In genomic region chr9:91865041-91865440, GRCh38 we compare ENCODE assay signal across 24 cellular contexts.
DNase-seq lines count a peak whose midpoint lies in the region; ATAC-seq, FAIRE-seq and TF ChIP-seq lines count a peak whose summit lies in the region.
"Had no signal": no experiment of that assay in that cellular context is flagged by ENCODE, and none has a peak within 500 bp of the region (broad histone marks: within the 10 kb centered on the region; RNA-seq: fewer than 3 reads in every experiment).

No MANE protein-coding gene starts in this region.

- CTCF ChIA-PET in A673 (lab: Charles Lee) = no interaction called here
- CTCF ChIA-PET in K562 (lab: Yijun Ruan, JAX; ENCODE audit: low intra/inter-chr PET ratio) = no interaction called here

- H3K9ac ChIP-seq in DND-41 (ENCODE audit: low read depth, low read length) = no peak overlapping the region
- no peak overlapping the region for H3K9ac ChIP-seq in K562 (ENCODE audit: insufficient read depth in 1 of 2, low read depth in 2 of 2, low read length in 2 of 2)

- no peaks in the 10 kb centered on the region for H3K9me3 Mint-ChIP-seq in nephron
- H3K9me3 Mint-ChIP-seq: activated CD4-positive, alpha-beta T cell treated with anti-CD3 and anti-CD28 coated beads, Interleukin-2, amount 10 ng/mL, durations not matched to agents 24 days and 14 days; activated T-cell treated with anti-CD3 and anti-CD28 coated beads, Interleukin-2, amount 50 U/mL, for 72 hours; stimulated activated naive CD8-positive, alpha-beta T cell treated with anti-CD3 and anti-CD28 coated beads, Interleukin-15, Interleukin-2, amounts not matched to agents 100 ng/mL and 50 ng/mL, for 24 hours; T-helper 2 cell treated with Interferon-gamma antibody and Interleukin-4, amounts not matched to agents 5 μg/mL and 100 μg/mL, for 36 hours had no signal

- in situ Hi-C loops in K562 (cut with MboI) = no loop called here

- no peak for TF ChIP-seq CTCF in A673 (conservative IDR thresholded peaks at IDR 0.05; ENCODE audit: low read depth, low read length)
- no peak for TF ChIP-seq CTCF in DND-41 (IDR thresholded peaks at IDR 0.05; ENCODE audit: borderline replicate concordance, extremely low read depth, low read length, poor library complexity, severe bottlenecking)
- no peak for TF ChIP-seq CTCF in K562 (IDR thresholded peaks at IDR 0.05 in 2 of 3, conservative IDR thresholded peaks at IDR 0.05 in 1 of 3; ENCODE audit: insufficient read depth in 2 of 3, low read depth in 1 of 3, low read length in 3 of 3)
- TF ChIP-seq CTCF in nephron (IDR thresholded peaks at IDR 0.05; ENCODE audit: unreplicated experiment in 3 of 3) = no peak

- H3K4me3 Mint-ChIP-seq in nephron = peak overlapping the region in 2 of 3 experiments; percentile 4 to 37
- H3K4me3 Mint-ChIP-seq: activated CD4-positive, alpha-beta T cell treated with anti-CD3 and anti-CD28 coated beads, Interleukin-2, amount 10 ng/mL, durations not matched to agents 24 days and 14 days; activated T-cell treated with anti-CD3 and anti-CD28 coated beads, Interleukin-2, amount 50 U/mL, for 72 hours; central memory CD8-positive, alpha-beta T cell; naive B cell; stimulated activated naive CD8-positive, alpha-beta T cell treated with anti-CD3 and anti-CD28 coated beads, Interleukin-15, Interleukin-2, amounts not matched to agents 100 ng/mL and 50 ng/mL, for 24 hours; T-helper 2 cell treated with Interferon-gamma antibody and Interleukin-4, amounts not matched to agents 5 μg/mL and 100 μg/mL, for 36 hours had no signal

- peaks cover 4% of the 10 kb centered on the region for H3K36me3 Mint-ChIP-seq in nephron (ENCODE audit: low read depth)
- H3K36me3 Mint-ChIP-seq: naive B cell had no signal

- H4K20me1 ChIP-seq in DND-41 (ENCODE audit: insufficient read depth, low read length) = no peaks in the 10 kb centered on the region
- no peaks in the 10 kb centered on the region; the same call in 1 of the 2 replicates for H4K20me1 ChIP-seq in K562 (replicated peaks; ENCODE audit: control insufficient read depth, insufficient read depth, low read length)

- FAIRE-seq in K562 (lab: Jason Lieb, UNC) = no peak

- peak overlapping the region; percentile 16 for H3K27ac ChIP-seq in A673 (ENCODE audit: low read depth, low read length, poor library complexity, severe bottlenecking)
- no peak overlapping the region for H3K27ac ChIP-seq in DND-41 (ENCODE audit: low read length)
- no peak overlapping the region for H3K27ac ChIP-seq in K562 (ENCODE audit: extremely low read depth, low read depth, low read length)
- H3K27ac ChIP-seq: RWPE1, tibial artery had no signal

- BruUV-seq in A673 (replicated peaks; lab: Mats Ljungman, UMichigan) (no TSS peak), K562 (replicated peaks; lab: Mats Ljungman, UMichigan) (no TSS peak)

- H3K36me3 ChIP-seq in A673 (ENCODE audit: insufficient read depth, low read length, poor library complexity, severe bottlenecking) = no peaks in the 10 kb centered on the region
- H3K36me3 ChIP-seq in DND-41 (ENCODE audit: insufficient read depth, low read length) = no peaks in the 10 kb centered on the region
- H3K36me3 ChIP-seq in K562 (ENCODE audit: control insufficient read depth, insufficient read depth, low read length) = peaks cover 2% of the 10 kb centered on the region; the same call in 1 of the 3 replicates
- H3K36me3 ChIP-seq: tibial artery had no signal

- peak; percentile 62; the same call in 2 of the 3 replicates for ATAC-seq in DND-41 (ENCODE audit: insufficient read depth, low read depth)
- peak; percentile 64 for ATAC-seq in K562
- ATAC-seq in HG03175 (IDR thresholded peaks at IDR 0.05; ENCODE audit: unreplicated experiment) = no peak
- ATAC-seq: activated T-cell treated with anti-CD3 and anti-CD28 coated beads, Interleukin-2, amount 50 U/mL, for 72 hours had no signal

- TF ChIP-seq EP300 in K562 (IDR thresholded peaks at IDR 0.05; ENCODE audit: low read length) = no peak

- peaks cover 14% of the 10 kb centered on the region for H3K4me1 ChIP-seq in A673 (ENCODE audit: insufficient read depth, low read length, poor library complexity, severe bottlenecking)
- no peaks in the 10 kb centered on the region for H3K4me1 ChIP-seq in DND-41 (ENCODE audit: insufficient read depth, low read length)
- peaks cover 0 to 22% of the 10 kb centered on the region in 2 experiments; a peak in 2 of 5 replicates for H3K4me1 ChIP-seq in K562 (replicated peaks in 1 of 2; ENCODE audit: control insufficient read depth in 2 of 2, insufficient read depth in 2 of 2, low read length in 2 of 2)
- H3K4me1 ChIP-seq: tibial artery had no signal

- no peaks in the 10 kb centered on the region for H3K27me3 Mint-ChIP-seq in nephron (ENCODE audit: low read depth)

- peak overlapping the region; percentile 37 to 74 (median 62) for H3K27ac Mint-ChIP-seq in nephron
- H3K27ac Mint-ChIP-seq: activated CD4-positive, alpha-beta T cell treated with anti-CD3 and anti-CD28 coated beads, Interleukin-2, amount 10 ng/mL, durations not matched to agents 24 days and 14 days; activated T-cell treated with anti-CD3 and anti-CD28 coated beads, Interleukin-2, amount 50 U/mL, for 72 hours; naive B cell; stimulated activated naive CD8-positive, alpha-beta T cell treated with anti-CD3 and anti-CD28 coated beads, Interleukin-15, Interleukin-2, amounts not matched to agents 100 ng/mL and 50 ng/mL, for 24 hours; T-helper 2 cell treated with Interferon-gamma antibody and Interleukin-4, amounts not matched to agents 5 μg/mL and 100 μg/mL, for 36 hours had no signal

- no peak overlapping the region for H3K4me3 ChIP-seq in A673 (ENCODE audit: low read depth, low read length, poor library complexity, severe bottlenecking)
- no peak overlapping the region for H3K4me3 ChIP-seq in DND-41 (ENCODE audit: low read depth in 1 of 2, low read length in 2 of 2)
- no peak overlapping the region for H3K4me3 ChIP-seq in K562
- H3K4me3 ChIP-seq: tibial artery had no signal

- DNase-seq in A673 (ENCODE audit: low spot score) = peak; percentile 42
- DNase-seq in DND-41 = peak; percentile 7
- no peak for DNase-seq in K562 (ENCODE audit: extremely low read depth in 1 of 4, low spot score in 3 of 4)
- DNase-seq in anterior cingulate cortex (lab: John Stamatoyannopoulos, UW) = no peak
- no peak for DNase-seq in COR-L47 (lab: John Stamatoyannopoulos, UW)
- no peak for DNase-seq in C1 segment of cervical spinal cord (lab: John Stamatoyannopoulos, UW)
- DNase-seq: activated CD4-positive, alpha-beta T cell treated with anti-CD3 and anti-CD28 coated beads, Interleukin-2, amount 10 ng/mL, durations not matched to agents 24 days and 14 days; activated naive CD4-positive, alpha-beta T cell treated with Interleukin-2 at 50 U/mL for 16 hours; activated T-cell treated with anti-CD3 and anti-CD28 coated beads, Interleukin-2, amount 50 U/mL, for 72 hours; amygdala; dermis blood vessel endothelial cell; KG1; mesendoderm; naive B cell; NCI-H1436 treated with DMSO at 0.1 percent for 48 hours; NCI-H2171; NCI-H69; tibial artery had no signal

- H3K4me1 Mint-ChIP-seq in nephron = peaks cover 55% of the 10 kb centered on the region
- H3K4me1 Mint-ChIP-seq: activated CD4-positive, alpha-beta T cell treated with anti-CD3 and anti-CD28 coated beads, Interleukin-2, amount 10 ng/mL, durations not matched to agents 24 days and 14 days; central memory CD8-positive, alpha-beta T cell; naive B cell had no signal

- H3K9me1 ChIP-seq in K562 (ENCODE audit: control insufficient read depth, insufficient read depth, low read length) = no peaks in the 10 kb centered on the region

- POLR2A ChIA-PET in A673 (lab: Charles Lee; ENCODE audit: low non-redundant PET) (no interaction called here), K562 (lab: Yijun Ruan, JAX) (interaction anchor here (0.9 to 1.3 kb wide), 2 partner anchors 15 to 19 kb away, joined by 3 to 4 read pairs; no protein-coding TSS in a partner anchor)

- H3K79me2 ChIP-seq in DND-41 (ENCODE audit: insufficient read depth, low read length) (no peaks in the 10 kb centered on the region), K562 (ENCODE audit: control insufficient read depth, insufficient read depth, low read length) (peaks cover 60% of the 10 kb centered on the region)

- WGBS in K562 (ENCODE audit: insufficient coverage, low coverage, missing lambda C conversion rate) = 50% methylated on average over 5 of the region's 5 CpGs

- no peak overlapping the region for H2AFZ ChIP-seq in DND-41 (ENCODE audit: low read depth, low read length)
- H2AFZ ChIP-seq in K562 (ENCODE audit: low read depth, low read length) = no peak overlapping the region

- H3K4me2 ChIP-seq in DND-41 (ENCODE audit: insufficient read depth, low read length) = no peak overlapping the region
- H3K4me2 ChIP-seq in K562 (ENCODE audit: insufficient read depth, low read length) = no peak overlapping the region

- no peak for TF ChIP-seq RAD21 in K562 (CRISPR knock-in tag; conservative IDR thresholded peaks at IDR 0.05 in 1 of 2, IDR thresholded peaks at IDR 0.05 in 1 of 2)

- H3K9me3 ChIP-seq in A673 (ENCODE audit: low read depth, low read length, poor library complexity, severe bottlenecking) (no peaks in the 10 kb centered on the region), DND-41 (ENCODE audit: insufficient read depth, low read length, severe bottlenecking) (no peaks in the 10 kb centered on the region), K562 (replicated peaks; ENCODE audit: control insufficient read depth, insufficient read depth, low read depth, low read length) (no peaks in the 10 kb centered on the region)
- H3K9me3 ChIP-seq: tibial artery had no signal

- intact Hi-C loops in A673 (cut with micrococcal nuclease; ENCODE audit: unreplicated experiment) = no loop called here
- intact Hi-C loops in K562 (cut with micrococcal nuclease) = no loop called here

- H3K27me3 ChIP-seq in A673 (replicated peaks; ENCODE audit: insufficient read depth, low read depth, low read length, poor library complexity) = no peaks in the 10 kb centered on the region
- H3K27me3 ChIP-seq in DND-41 (ENCODE audit: insufficient read depth, low read length, poor library complexity) = peaks cover 2% of the 10 kb centered on the region
- H3K27me3 ChIP-seq in K562 (ENCODE audit: control insufficient read depth in 2 of 2, insufficient read depth in 2 of 2, low read length in 2 of 2) = no peaks in the 10 kb centered on the region
- H3K27me3 ChIP-seq: tibial artery had no signal

- TF ChIP-seq POLR2A in K562 (conservative IDR thresholded peaks at IDR 0.05) = no peak

TF ChIP-seq in K562, 482 proteins besides CTCF, POLR2A, EP300 and RAD21 (continues in another document):
- no peak for TF ChIP-seq MTA1 (IDR thresholded peaks at IDR 0.05; ENCODE audit: borderline replicate concordance)
- TF ChIP-seq ZBTB9 (CRISPR knock-in tag; IDR thresholded peaks at IDR 0.05) = no peak
- TF ChIP-seq TRIM24 (IDR thresholded peaks at IDR 0.05) = no peak
- no peak for TF ChIP-seq CBFB (CRISPR knock-in tag; IDR thresholded peaks at IDR 0.05)

Comparison
In these comparisons a context has a peak if more than half of its experiments do, and no peak if none do; other contexts are left out.
1. DNase-seq: peak in A673 (single experiment) and DND-41 (single experiment); none in K562 (0 of 4), anterior cingulate cortex (0 of 58), COR-L47 (single experiment) and C1 segment of cervical spinal cord (0 of 14).